In genomic region chr5:43336159-43336558, GRCh38 we compare ENCODE assay signal across 16 cellular contexts. TPM values are rescaled to one million over a fixed set of nuclear protein-coding genes. Genes with fewer than 3 reads are reported as not detected.
DNase-seq lines count a peak whose midpoint lies in the region; ATAC-seq and TF ChIP-seq lines count a peak whose summit lies in the region.
"Had no signal": no experiment of that assay in that cellular context is flagged by ENCODE, and none has a peak within 500 bp of the region (broad histone marks: within the 10 kb centered on the region; RNA-seq: fewer than 3 reads in every experiment).

No MANE protein-coding gene starts in this region.

- POLR2A ChIA-PET in MCF 10A (lab: Yijun Ruan, JAX), result no interaction called here

- intact Hi-C loops in MCF 10A (cut with micrococcal nuclease) (no loop called here), breast epithelium (cut with DNase I; ENCODE audit: low total_unique reads) (no loop called here), psoas muscle (cut with DNase I) (no loop called here)

- no peaks in the 10 kb centered on the region for H3K27me3 ChIP-seq in breast epithelium
- peaks cover 0 to 5% (median 3%) of the 10 kb centered on the region in 3 donors for H3K27me3 ChIP-seq in psoas muscle (ENCODE audit: insufficient read depth in 3 of 3, low read length in 2 of 3)
- H3K27me3 ChIP-seq: gastrocnemius medialis had no signal

- no peak overlapping the region for H3K4me3 Mint-ChIP-seq in MCF 10A (ENCODE audit: unreplicated experiment)
- no peak overlapping the region for H3K4me3 Mint-ChIP-seq in activated naive CD8-positive, alpha-beta T cell treated with anti-CD3 and anti-CD28 coated beads, Interleukin-2, amount 50 U/mL, for 24 hours
- no peak overlapping the region for H3K4me3 Mint-ChIP-seq in stimulated activated effector memory CD8-positive, alpha-beta T cell treated with anti-CD3 and anti-CD28 coated beads, Interleukin-12 subunit alpha, Interleukin-12 subunit beta, amount 100 ng/mL, for 72 hours
- H3K4me3 Mint-ChIP-seq: naive thymus-derived CD8-positive, alpha-beta T cell had no signal

- peak; percentile 86 for ATAC-seq in activated naive CD8-positive, alpha-beta T cell treated with anti-CD3 and anti-CD28 coated beads, Interleukin-2, amount 50 U/mL, for 24 hours
- ATAC-seq in stimulated activated effector memory CD8-positive, alpha-beta T cell treated with anti-CD3 and anti-CD28 coated beads, Interleukin-12 subunit alpha, Interleukin-12 subunit beta, amount 100 ng/mL, for 72 hours, result peak; percentile 97
- ATAC-seq in psoas muscle, result no peak
- ATAC-seq: gastrocnemius medialis; naive thymus-derived CD8-positive, alpha-beta T cell had no signal

- H3K36me3 ChIP-seq in breast epithelium (no peaks in the 10 kb centered on the region), psoas muscle (ENCODE audit: insufficient read depth in 1 of 2, low read depth in 1 of 2) (no peaks in the 10 kb centered on the region)
- H3K36me3 ChIP-seq: gastrocnemius medialis had no signal

- H3K27ac ChIP-seq in breast epithelium (no peak overlapping the region), psoas muscle (no peak overlapping the region)
- H3K27ac ChIP-seq: gastrocnemius medialis had no signal

- no peaks in the 10 kb centered on the region for H3K27me3 Mint-ChIP-seq in MCF 10A (ENCODE audit: insufficient read depth, unreplicated experiment)
- peaks cover 30% of the 10 kb centered on the region for H3K27me3 Mint-ChIP-seq in activated naive CD8-positive, alpha-beta T cell treated with anti-CD3 and anti-CD28 coated beads, Interleukin-2, amount 50 U/mL, for 24 hours

- no peak overlapping the region for H3K4me3 ChIP-seq in breast epithelium
- H3K4me3 ChIP-seq in psoas muscle, result no peak overlapping the region
- H3K4me3 ChIP-seq: gastrocnemius medialis, lung had no signal

- CTCF ChIA-PET in MCF 10A (lab: Yijun Ruan, JAX), result no interaction called here

- H3K4me1 ChIP-seq in breast epithelium (no peaks in the 10 kb centered on the region), psoas muscle (no peaks in the 10 kb centered on the region)
- H3K4me1 ChIP-seq: gastrocnemius medialis had no signal

- H3K36me3 Mint-ChIP-seq in MCF 10A (ENCODE audit: insufficient read depth, unreplicated experiment), result no peaks in the 10 kb centered on the region
- H3K36me3 Mint-ChIP-seq in activated naive CD8-positive, alpha-beta T cell treated with anti-CD3 and anti-CD28 coated beads, Interleukin-2, amount 50 U/mL, for 24 hours (ENCODE audit: low read depth), result peaks cover 19% of the 10 kb centered on the region
- no peaks in the 10 kb centered on the region for H3K36me3 Mint-ChIP-seq in stimulated activated effector memory CD8-positive, alpha-beta T cell treated with anti-CD3 and anti-CD28 coated beads, Interleukin-12 subunit alpha, Interleukin-12 subunit beta, amount 100 ng/mL, for 72 hours

- no TSS peak for BruUV-seq in MCF 10A (replicated peaks; lab: Mats Ljungman, UMichigan)

- H3K9me3 ChIP-seq in breast epithelium, result peaks cover 22 to 29% of the 10 kb centered on the region in 2 donors
- no peaks in the 10 kb centered on the region for H3K9me3 ChIP-seq in psoas muscle
- H3K9me3 ChIP-seq: gastrocnemius medialis had no signal

- peak overlapping the region; percentile 55 for H3K27ac Mint-ChIP-seq in MCF 10A (ENCODE audit: low read depth, unreplicated experiment)
- peak overlapping the region; percentile 82 for H3K27ac Mint-ChIP-seq in activated naive CD8-positive, alpha-beta T cell treated with anti-CD3 and anti-CD28 coated beads, Interleukin-2, amount 50 U/mL, for 24 hours
- H3K27ac Mint-ChIP-seq in stimulated activated effector memory CD8-positive, alpha-beta T cell treated with anti-CD3 and anti-CD28 coated beads, Interleukin-12 subunit alpha, Interleukin-12 subunit beta, amount 100 ng/mL, for 72 hours, result no peak overlapping the region
- H3K27ac Mint-ChIP-seq: naive thymus-derived CD8-positive, alpha-beta T cell; progenitor cell of endocrine pancreas had no signal

- H3K9me3 Mint-ChIP-seq in MCF 10A (ENCODE audit: unreplicated experiment), result peaks cover 37% of the 10 kb centered on the region
- H3K9me3 Mint-ChIP-seq in activated naive CD8-positive, alpha-beta T cell treated with anti-CD3 and anti-CD28 coated beads, Interleukin-2, amount 50 U/mL, for 24 hours, result peaks cover 47% of the 10 kb centered on the region
- peaks cover 19% of the 10 kb centered on the region for H3K9me3 Mint-ChIP-seq in stimulated activated effector memory CD8-positive, alpha-beta T cell treated with anti-CD3 and anti-CD28 coated beads, Interleukin-12 subunit alpha, Interleukin-12 subunit beta, amount 100 ng/mL, for 72 hours

- 84 to 92% (median 90%) methylated on average over 2 of the region's 2 CpGs for WGBS in psoas muscle, 3 donors

- peak; percentile 66 for DNase-seq in MCF 10A (ENCODE audit: unreplicated experiment)
- DNase-seq in breast epithelium (ENCODE audit: low spot score in 2 of 2), result no peak
- peak; percentile 69 for DNase-seq in LoVo (ENCODE audit: low spot score)
- no peak for DNase-seq in activated naive CD8-positive, alpha-beta T cell treated with anti-CD3 and anti-CD28 coated beads, Interleukin-2, amount 50 U/mL, for 24 hours
- DNase-seq in stimulated activated effector memory CD8-positive, alpha-beta T cell treated with anti-CD3 and anti-CD28 coated beads, Interleukin-12 subunit alpha, Interleukin-12 subunit beta, amount 100 ng/mL, for 72 hours (ENCODE audit: low spot score in 2 of 2), result peak in 1 of 2 donors; percentile 56
- no peak for DNase-seq in psoas muscle
- no peak for DNase-seq in germinal center (ENCODE audit: low spot score)
- no peak for DNase-seq in mesenteric fat pad (ENCODE audit: low spot score)
- DNase-seq: amniotic stem cell; DMS79; gastrocnemius medialis; naive thymus-derived CD8-positive, alpha-beta T cell; NCI-H2029; NCI-H524 had no signal

- H3K4me1 Mint-ChIP-seq in MCF 10A (ENCODE audit: insufficient read depth, unreplicated experiment), result peaks cover 7% of the 10 kb centered on the region
- peaks cover 14% of the 10 kb centered on the region for H3K4me1 Mint-ChIP-seq in activated naive CD8-positive, alpha-beta T cell treated with anti-CD3 and anti-CD28 coated beads, Interleukin-2, amount 50 U/mL, for 24 hours
- H3K4me1 Mint-ChIP-seq in stimulated activated effector memory CD8-positive, alpha-beta T cell treated with anti-CD3 and anti-CD28 coated beads, Interleukin-12 subunit alpha, Interleukin-12 subunit beta, amount 100 ng/mL, for 72 hours, result peaks cover 7% of the 10 kb centered on the region
- H3K4me1 Mint-ChIP-seq: naive thymus-derived CD8-positive, alpha-beta T cell had no signal

- TF ChIP-seq POLR2A in breast epithelium (IDR thresholded peaks at IDR 0.05), result no peak

- TF ChIP-seq CTCF in MCF 10A (IDR thresholded peaks at IDR 0.05; ENCODE audit: unreplicated experiment) (no peak), breast epithelium (IDR thresholded peaks at IDR 0.05) (no peak), psoas muscle (IDR thresholded peaks at IDR 0.05) (no peak)

RNA-seq across cellular contexts. Expression of gene HMGCS1, which starts 22.9 kb away (rescaled TPM):
- total RNA-seq in MCF 10A (2022) (36.2 and 42.6 TPM in 2 replicates), breast epithelium (10 to 100 TPM; 13.9 to 36.6 (median 26.5) TPM), psoas muscle (10 to 100 TPM; 14.7 to 22.6 (median 17.9) TPM), mesenteric fat pad (33.7 TPM)
- 10 to 100 TPM in 1 of 3 donors, 1 to 10 TPM in 2; 7.6 to 12.3 (median 10.0) TPM for polyA plus RNA-seq in psoas muscle

Comparison
In these comparisons a context has a peak if more than half of its experiments do, and no peak if none do; other contexts are left out.
1. DNase-seq: peak in MCF 10A (single experiment) and LoVo (single experiment); none in breast epithelium (0 of 2), activated naive CD8-positive, alpha-beta T cell treated with anti-CD3 and anti-CD28 coated beads, Interleukin-2, amount 50 U/mL, for 24 hours (single experiment), psoas muscle (0 of 2), germinal center (single experiment) and mesenteric fat pad (single experiment).
2. ATAC-seq: peak in activated naive CD8-positive, alpha-beta T cell treated with anti-CD3 and anti-CD28 coated beads, Interleukin-2, amount 50 U/mL, for 24 hours (single experiment) and stimulated activated effector memory CD8-positive, alpha-beta T cell treated with anti-CD3 and anti-CD28 coated beads, Interleukin-12 subunit alpha, Interleukin-12 subunit beta, amount 100 ng/mL, for 72 hours (single experiment); none in psoas muscle (0 of 4).